In genomic region chr6:111949546-111949945, GRCh38 we compare ENCODE assay signal across 21 cellular contexts.
"Had no signal": no experiment of that assay in that cellular context is flagged by ENCODE, and none has a peak within 500 bp of the region (broad histone marks: within the 10 kb centered on the region; RNA-seq: fewer than 3 reads in every experiment).

No MANE protein-coding gene starts in this region.

- H3K4me3 Mint-ChIP-seq: activated CD4-positive, alpha-beta T cell treated with anti-CD3 and anti-CD28 coated beads for 36 hours; activated CD8-positive, alpha-beta T cell treated with anti-CD3 and anti-CD28 coated beads for 36 hours; activated T-cell treated with anti-CD3 and anti-CD28 coated beads, Interleukin-2, amount 50 U/mL, for 24 hours; effector memory CD8-positive, alpha-beta T cell; naive B cell; neural progenitor cell; stimulated activated naive CD8-positive, alpha-beta T cell treated with anti-CD3 and anti-CD28 coated beads, Interleukin-15, Interleukin-2, amounts not matched to agents 100 ng/mL and 50 ng/mL, for 24 hours had no signal

- H3K27me3 Mint-ChIP-seq: activated CD4-positive, alpha-beta T cell treated with anti-CD3 and anti-CD28 coated beads for 36 hours; activated CD8-positive, alpha-beta T cell treated with anti-CD3 and anti-CD28 coated beads for 36 hours; activated T-cell treated with anti-CD3 and anti-CD28 coated beads, Interleukin-2, amount 50 U/mL, for 24 hours had no signal

- H3K4me2 ChIP-seq: neural progenitor cell had no signal

- H2AFZ ChIP-seq: neural progenitor cell had no signal

- H3K4me1 Mint-ChIP-seq: naive B cell had no signal

- H3K36me3 Mint-ChIP-seq: naive B cell, neural progenitor cell had no signal

- H3K9me3 ChIP-seq: body of pancreas, mucosa of descending colon, psoas muscle, vagina had no signal

- DNase-seq: activated CD4-positive, alpha-beta T cell treated with anti-CD3 and anti-CD28 coated beads for 36 hours; activated CD8-positive, alpha-beta T cell treated with anti-CD3 and anti-CD28 coated beads for 36 hours; activated naive CD4-positive, alpha-beta T cell treated with Interleukin-2 at 50 U/mL for 16 hours; activated T-cell treated with anti-CD3 and anti-CD28 coated beads, Interleukin-2, amount 50 U/mL, for 24 hours; body of pancreas; caudate nucleus; effector memory CD8-positive, alpha-beta T cell; foreskin keratinocyte; hypothalamus; left ventricle myocardium superior; mucosa of descending colon; naive B cell; psoas muscle; right cardiac atrium; T-helper 2 cell; trophoblast cell had no signal

- H3K4me1 ChIP-seq: body of pancreas, psoas muscle, vagina had no signal

- H3K27ac ChIP-seq: body of pancreas, foreskin keratinocyte, neural progenitor cell, psoas muscle, skin epidermis, vagina had no signal

- H3K4me3 ChIP-seq: body of pancreas, mucosa of descending colon, neural progenitor cell, psoas muscle, skin epidermis, vagina had no signal

- H3K27ac Mint-ChIP-seq: activated CD4-positive, alpha-beta T cell treated with anti-CD3 and anti-CD28 coated beads for 36 hours; activated CD8-positive, alpha-beta T cell treated with anti-CD3 and anti-CD28 coated beads for 36 hours; activated T-cell treated with anti-CD3 and anti-CD28 coated beads, Interleukin-2, amount 50 U/mL, for 24 hours; activated T-helper 2 cell treated with anti-CD3 and anti-CD28 coated beads, Interferon-gamma antibody, Interleukin-2, Interleukin-4, amounts not matched to agents 10 μg/mL and 5 μg/mL and 100 μg/mL, durations not matched to agents 14 hours and 24 hours and 36 hours; effector memory CD8-positive, alpha-beta T cell; neural progenitor cell; stimulated activated naive CD8-positive, alpha-beta T cell treated with anti-CD3 and anti-CD28 coated beads, Interleukin-15, Interleukin-2, amounts not matched to agents 100 ng/mL and 50 ng/mL, for 24 hours had no signal

- H3K9me3 Mint-ChIP-seq: activated CD8-positive, alpha-beta T cell treated with anti-CD3 and anti-CD28 coated beads for 36 hours; activated T-cell treated with anti-CD3 and anti-CD28 coated beads, Interleukin-2, amount 50 U/mL, for 24 hours; activated T-helper 2 cell treated with anti-CD3 and anti-CD28 coated beads, Interferon-gamma antibody, Interleukin-2, Interleukin-4, amounts not matched to agents 10 μg/mL and 5 μg/mL and 100 μg/mL, durations not matched to agents 14 hours and 24 hours and 36 hours; effector memory CD8-positive, alpha-beta T cell; neural progenitor cell; stimulated activated naive CD8-positive, alpha-beta T cell treated with anti-CD3 and anti-CD28 coated beads, Interleukin-15, Interleukin-2, amounts not matched to agents 100 ng/mL and 50 ng/mL, for 24 hours had no signal

- H3K9ac ChIP-seq: neural progenitor cell had no signal

- H3K27me3 ChIP-seq: body of pancreas, foreskin keratinocyte, neural progenitor cell, vagina had no signal

- H3K36me3 ChIP-seq: neural progenitor cell, vagina had no signal

- ATAC-seq: activated CD4-positive, alpha-beta T cell treated with anti-CD3 and anti-CD28 coated beads for 36 hours; activated CD8-positive, alpha-beta T cell treated with anti-CD3 and anti-CD28 coated beads for 36 hours; body of pancreas; effector memory CD8-positive, alpha-beta T cell; foreskin keratinocyte; left ventricle myocardium superior; mucosa of descending colon; psoas muscle; right cardiac atrium had no signal
